12 cellular contexts compared by ENCODE assay signal in the genomic region with DNA sequence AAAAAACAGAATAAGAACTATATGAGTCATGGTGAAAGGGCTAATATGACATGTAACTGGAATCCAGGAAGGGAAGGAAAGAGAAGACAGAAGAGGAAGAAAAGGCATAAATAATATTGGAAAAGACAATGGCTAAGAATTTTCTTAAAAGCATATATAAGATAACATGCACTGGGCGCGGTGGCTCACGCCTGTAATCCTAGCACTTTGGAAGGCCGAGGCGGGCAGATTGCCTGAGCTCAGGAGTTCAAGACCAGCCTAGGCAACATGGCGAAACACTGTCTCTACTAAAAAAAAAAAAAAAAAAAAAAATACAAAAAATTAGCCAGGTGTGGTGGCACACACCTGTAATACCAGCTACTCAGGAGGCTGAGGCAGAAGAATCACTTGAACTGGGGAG. TPM values are rescaled to one million over a fixed set of nuclear protein-coding genes. Genes with fewer than 3 reads are reported as not detected.
"Had no signal": no experiment of that assay in that cellular context is flagged by ENCODE, and none has a peak within 500 bp of the region (broad histone marks: within the 10 kb centered on the region; RNA-seq: fewer than 3 reads in every experiment).

No MANE protein-coding gene starts in this region.

RNA-seq across cellular contexts. Expression of gene UNC5A, which starts 54.8 kb away (rescaled TPM):
- total RNA-seq: activated CD4-positive, alpha-beta memory T cell treated with anti-CD3 and anti-CD28 coated beads, Interleukin-2, amount 10 ng/mL, durations not matched to agents 7 days and 5 days; activated CD4-positive, alpha-beta T cell treated with anti-CD3 and anti-CD28 coated beads for 36 hours; activated CD4-positive, alpha-beta T cell treated with anti-CD3 and anti-CD28 coated beads, Interleukin-2, amount 10 ng/mL, durations not matched to agents 7 days and 5 days; activated CD8-positive, alpha-beta memory T cell treated with anti-CD3 and anti-CD28 coated beads, Interleukin-2, amount 10 ng/mL, durations not matched to agents 7 days and 5 days; activated CD8-positive, alpha-beta T cell treated with anti-CD3 and anti-CD28 coated beads, Interleukin-2, amount 10 ng/mL, durations not matched to agents 7 days and 5 days; activated naive CD8-positive, alpha-beta T cell treated with anti-CD3 and anti-CD28 coated beads for 36 hours; activated T-helper 2 cell treated with anti-CD3 and anti-CD28 coated beads, Interferon-gamma antibody, Interleukin-2, Interleukin-4, amounts not matched to agents 10 μg/mL and 5 μg/mL and 100 μg/mL, durations not matched to agents 14 hours and 24 hours and 36 hours; aorta; T-cell; T-helper 1 cell treated with Interleukin-12 subunit alpha and Interleukin-12 subunit beta and Interleukin-4 antibody, amounts not matched to agents 30 ng/mL and 1 ng/mL, for 36 hours; T-helper 17 cell; T-helper 2 cell treated with Interferon-gamma antibody and Interleukin-4, amounts not matched to agents 100 ng/mL and 5 ng/mL, for 36 hours had no signal
- polyA plus RNA-seq: aorta had no signal
